ENCODE assay signal across 23 cellular contexts in the genomic region with DNA sequence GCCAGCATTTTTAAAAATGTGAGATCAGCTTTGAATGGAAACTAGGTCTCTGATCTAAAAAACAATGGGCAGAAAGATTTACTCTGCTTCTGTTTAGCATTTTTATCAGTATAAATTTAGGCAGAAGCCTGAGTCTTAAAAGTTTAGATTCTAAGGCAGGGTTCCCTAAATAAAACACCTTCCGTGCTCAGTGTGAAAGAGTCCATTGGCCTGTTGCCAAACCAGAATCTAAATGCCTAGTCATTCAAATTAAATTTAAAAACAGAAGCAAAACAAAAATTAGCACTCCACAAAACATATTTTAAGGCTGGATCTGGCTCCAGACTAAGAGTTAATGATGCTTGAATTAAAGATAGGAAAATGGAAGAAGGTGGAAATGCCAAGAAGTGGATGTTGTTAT. TPM values are rescaled to one million over a fixed set of nuclear protein-coding genes. Genes with fewer than 3 reads are reported as not detected.
A peak's percentile ranks its signal among the peaks of the same experiment; 100 is the strongest.
DNase-seq lines count a peak whose midpoint lies in the region; ATAC-seq and TF ChIP-seq lines count a peak whose summit lies in the region.
"Had no signal": no experiment of that assay in that cellular context is flagged by ENCODE, and none has a peak within 500 bp of the region (broad histone marks: within the 10 kb centered on the region; RNA-seq: fewer than 3 reads in every experiment).

No MANE protein-coding gene starts in this region.

- H3K4me3 ChIP-seq in psoas muscle: peak overlapping the region; percentile 15
- H3K4me3 ChIP-seq: colonic mucosa, thyroid gland had no signal

- 22 to 26% (median 22%) methylated on average over 1 of the region's 1 CpG for WGBS in psoas muscle, 3 donors

- no peaks in the 10 kb centered on the region for H3K36me3 ChIP-seq in psoas muscle (ENCODE audit: insufficient read depth in 1 of 2, low read depth in 1 of 2)
- H3K36me3 ChIP-seq: colonic mucosa, thyroid gland had no signal

- intact Hi-C loops in psoas muscle (cut with DNase I): no loop called here

- H3K27ac ChIP-seq in psoas muscle: no peak overlapping the region
- H3K27ac ChIP-seq: C4-2B, colonic mucosa, foreskin keratinocyte, thyroid gland, VCaP had no signal

- H3K9me3 ChIP-seq in psoas muscle: no peaks in the 10 kb centered on the region
- H3K9me3 ChIP-seq: colonic mucosa, thyroid gland had no signal

- TF ChIP-seq CTCF in psoas muscle (IDR thresholded peaks at IDR 0.05): no peak

- no peak for ATAC-seq in psoas muscle
- no peak for ATAC-seq in GM18861 (IDR thresholded peaks at IDR 0.05; ENCODE audit: unreplicated experiment)
- ATAC-seq: foreskin keratinocyte; left ventricle myocardium superior; stimulated activated naive B cell treated with anti-CD40 and anti-IgM and Interleukin-4, amounts not matched to agents 10 μg/mL and 1 μg/mL and 100 μg/mL, for 72 hours had no signal

- peaks cover 8% of the 10 kb centered on the region for H3K4me1 ChIP-seq in psoas muscle
- H3K4me1 ChIP-seq: colonic mucosa, foreskin keratinocyte, thyroid gland had no signal

- no peaks in the 10 kb centered on the region for H3K27me3 ChIP-seq in psoas muscle (ENCODE audit: insufficient read depth in 3 of 3, low read length in 2 of 3)
- H3K27me3 ChIP-seq: colonic mucosa, foreskin keratinocyte, thyroid gland had no signal

- DNase-seq in NCI-H82 (lab: John Stamatoyannopoulos, UW): peak; percentile 6
- DNase-seq in NCI-H82 treated with DMSO at 0.1 percent for 48 hours (lab: John Stamatoyannopoulos, UW; ENCODE audit: unreplicated experiment): no peak
- peak; percentile 52 for DNase-seq in M059J (ENCODE audit: low read depth)
- DNase-seq in astrocyte of the hippocampus (ENCODE audit: low read depth, low spot score): peak; percentile 46
- DNase-seq in psoas muscle: no peak
- no peak for DNase-seq in germinal center (ENCODE audit: low spot score)
- no peak for DNase-seq in NCI-H1417 treated with DMSO at 0.1 percent for 48 hours (lab: John Stamatoyannopoulos, UW)
- DNase-seq: activated CD4-positive, alpha-beta T cell treated with anti-CD3 and anti-CD28 coated beads, Interleukin-2, amount 50 U/mL, for 4 hours; activated T-cell treated with anti-CD3 and anti-CD28 coated beads for 4 hours; aorta; colonic mucosa; DND-41; foreskin keratinocyte; left ventricle myocardium superior; NCI-H2227 treated with DMSO at 0.1 percent for 48 hours; retina; SHP77; stimulated activated naive B cell treated with anti-CD40 and anti-IgM and Interleukin-4, amounts not matched to agents 10 μg/mL and 1 μg/mL and 100 μg/mL, for 72 hours; thyroid gland had no signal

RNA-seq across cellular contexts. Expression of gene TYRP1, which starts 4.5 kb away (rescaled TPM):
- total RNA-seq in M059J (2014; rRNA removed; shearing (Covaris generic)): 13.4 and 14.1 TPM in 2 replicates
- 10 to 100 TPM in 1 of 4 donors, 1 to 10 TPM in 2, under 1 TPM in 1; 0.82 to 10.7 (median 4.7) TPM for total RNA-seq in psoas muscle
- polyA plus RNA-seq in psoas muscle: 1 to 10 TPM in 2 of 3 donors, under 1 TPM in 1; 0.31 to 1.9 (median 1.4) TPM
- total RNA-seq: T-helper 1 cell treated with Interleukin-12 subunit alpha and Interleukin-12 subunit beta and Interleukin-4 antibody, amounts not matched to agents 30 ng/mL and 1 ng/mL, for 36 hours had no signal

Comparison
In these comparisons a context has a peak if more than half of its experiments do, and no peak if none do; other contexts are left out.
1. DNase-seq: peak in NCI-H82 (single experiment), M059J (single experiment) and astrocyte of the hippocampus (single experiment); none in NCI-H82 treated with DMSO at 0.1 percent for 48 hours (single experiment), psoas muscle (0 of 2), germinal center (single experiment) and NCI-H1417 treated with DMSO at 0.1 percent for 48 hours (single experiment).